8 cellular contexts compared by ENCODE assay signal in the genomic region with DNA sequence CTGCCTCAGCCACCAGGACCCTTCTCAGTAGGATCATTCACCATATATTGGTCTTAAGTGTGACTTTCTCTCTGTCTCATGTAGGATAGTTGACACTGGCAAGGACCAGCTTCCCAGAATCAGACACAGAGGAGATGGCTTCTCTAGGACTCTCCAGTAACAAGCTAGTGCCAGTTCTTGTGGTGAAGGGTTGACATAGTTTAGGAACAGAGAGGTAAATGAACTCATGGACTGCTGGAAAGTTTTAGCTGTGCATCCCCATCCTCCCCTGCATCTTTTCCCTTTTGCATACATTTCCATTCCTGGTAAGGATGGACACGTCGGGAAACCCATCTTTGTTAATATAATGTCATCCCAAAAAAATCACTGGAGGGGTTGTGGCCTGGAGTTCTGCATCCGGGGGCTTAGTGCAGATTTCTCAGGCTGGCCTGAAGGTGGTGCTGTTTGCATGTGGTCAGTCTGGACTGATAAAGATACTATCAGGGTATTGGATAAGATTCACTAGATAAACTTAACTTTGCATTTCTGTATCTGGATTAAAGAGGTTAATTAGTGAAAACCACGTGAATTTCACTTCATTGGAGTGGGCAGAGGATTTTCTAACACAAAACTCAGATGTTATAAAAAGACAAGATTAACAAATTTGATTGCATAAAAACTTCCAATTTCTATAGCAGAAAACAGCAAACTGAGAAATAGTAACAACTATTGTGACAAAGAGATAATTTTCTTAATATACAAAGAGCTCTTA.
A peak's percentile ranks its signal among the peaks of the same experiment; 100 is the strongest.
DNase-seq lines count a peak whose midpoint lies in the region; ATAC-seq, FAIRE-seq and TF ChIP-seq lines count a peak whose summit lies in the region.

No MANE protein-coding gene starts in this region.

- no peak overlapping the region for H2AFZ ChIP-seq in DND-41 (ENCODE audit: low read depth, low read length)
- no peak overlapping the region for H2AFZ ChIP-seq in IMR-90 (replicated peaks; ENCODE audit: low read length, poor library complexity)

- H3K4me3 ChIP-seq in DND-41 (ENCODE audit: low read depth in 1 of 2, low read length in 2 of 2): no peak overlapping the region
- H3K4me3 ChIP-seq in IMR-90 (ENCODE audit: insufficient read depth, low read depth, low read length): no peak overlapping the region
- H3K4me3 ChIP-seq in bronchial epithelial cell (ENCODE audit: low read depth, low read length): no peak overlapping the region

- H3K4me1 ChIP-seq in DND-41 (ENCODE audit: insufficient read depth, low read length): no peaks in the 10 kb centered on the region
- no peaks in the 10 kb centered on the region for H3K4me1 ChIP-seq in IMR-90 (ENCODE audit: control insufficient read depth, insufficient read depth, low read length)

- POLR2A ChIA-PET in IMR-90 (lab: Charles Lee; ENCODE audit: unreplicated experiment): no interaction called here

- H3K56ac ChIP-seq in IMR-90 (ENCODE audit: extremely low read depth, insufficient read depth, low read length): no peak overlapping the region

- H4K5ac ChIP-seq in IMR-90 (ENCODE audit: low read depth, low read length): no peak overlapping the region

- H2BK20ac ChIP-seq in IMR-90 (ENCODE audit: low read depth, low read length): no peak overlapping the region

- TF ChIP-seq RAD21 in IMR-90 (IDR thresholded peaks at IDR 0.05; ENCODE audit: low read length): peak; percentile 90

- in situ Hi-C loops in IMR-90 (cut with MboI; ENCODE audit: low sequenced_read_pairs): loop anchor here (5.0 to 25.0 kb wide), 2 partner anchors 141 to 471 kb away; a partner anchor contains a TSS

- H4K8ac ChIP-seq in IMR-90 (ENCODE audit: low read depth in 2 of 2, low read length in 2 of 2): no peak overlapping the region

- no peak overlapping the region for H2BK120ac ChIP-seq in IMR-90 (ENCODE audit: low read depth, low read length)

- no peak overlapping the region for H3K14ac ChIP-seq in IMR-90 (replicated peaks; ENCODE audit: low read depth, low read length)

- H3K9me1 ChIP-seq in IMR-90 (ENCODE audit: insufficient read depth, low read length): no peaks in the 10 kb centered on the region

- ATAC-seq in DND-41 (ENCODE audit: insufficient read depth, low read depth) (peak; percentile 72; the same call in 2 of the 3 replicates), IMR-90 (ENCODE audit: low read depth) (peak; percentile 96), HG02970 (IDR thresholded peaks at IDR 0.05; ENCODE audit: low FRiP score, unreplicated experiment) (no peak), GM21528 (IDR thresholded peaks at IDR 0.05; ENCODE audit: low FRiP score, unreplicated experiment) (no peak)

- no peak overlapping the region for H4K91ac ChIP-seq in IMR-90 (ENCODE audit: insufficient read depth, low read depth, low read length)

- H3K79me1 ChIP-seq in IMR-90 (ENCODE audit: low read depth in 1 of 2, low read length in 2 of 2): no peaks in the 10 kb centered on the region

- H3K36me3 ChIP-seq in DND-41 (ENCODE audit: insufficient read depth, low read length) (no peaks in the 10 kb centered on the region), IMR-90 (ENCODE audit: control insufficient read depth, insufficient read depth, low read length) (no peaks in the 10 kb centered on the region), bronchial epithelial cell (ENCODE audit: control insufficient read depth, insufficient read depth, low read length) (no peaks in the 10 kb centered on the region)

- no peak overlapping the region for H3K23ac ChIP-seq in IMR-90 (ENCODE audit: low read depth, low read length)

- H2BK5ac ChIP-seq in IMR-90 (ENCODE audit: low read depth, low read length, poor library complexity, severe bottlenecking): no peak overlapping the region

- no TSS peak for BruUV-seq in IMR-90 (replicated peaks; lab: Mats Ljungman, UMichigan)

- DNase-seq in DND-41 (peak; percentile 56), IMR-90 (peak; percentile 62), bronchial epithelial cell (ENCODE audit: low read depth) (peak; percentile 35), kidney tubule cell (ENCODE audit: low spot score) (peak; percentile 47)
- peak in 2 of 3 experiments; percentile 31 to 42 for DNase-seq in stimulated activated CD4-positive, alpha-beta T cell treated with anti-CD3 and anti-CD28 coated beads, TNF-alpha, amount 100 ng/mL, for 24 hours (ENCODE audit: low read depth in 3 of 3)

- H3K9ac ChIP-seq in DND-41 (ENCODE audit: low read depth, low read length): no peak overlapping the region
- no peak overlapping the region for H3K9ac ChIP-seq in IMR-90 (ENCODE audit: low read depth, low read length)

- H3K27ac ChIP-seq in DND-41 (ENCODE audit: low read length) (no peak overlapping the region), IMR-90 (ENCODE audit: insufficient read depth, low read length) (no peak overlapping the region)

- no peak overlapping the region for H3K4me2 ChIP-seq in DND-41 (ENCODE audit: insufficient read depth, low read length)
- no peak overlapping the region for H3K4me2 ChIP-seq in IMR-90 (ENCODE audit: low read depth, low read length)

- intact Hi-C loops in IMR-90 (cut with micrococcal nuclease): loop anchor here (1.0 kb wide), 1 partner anchor 142 kb away; no protein-coding TSS in a partner anchor

- dilution Hi-C loops in IMR-90 (cut with HindIII; ENCODE audit: low sequenced_read_pairs, unreplicated experiment): no loop called here

- TF ChIP-seq POLR2A in IMR-90 (IDR thresholded peaks at IDR 0.05; ENCODE audit: low read depth, low read length): no peak

- CTCF ChIA-PET in IMR-90 (lab: Yijun Ruan, JAX): interaction anchor here (0.6 to 2.3 kb wide), 8 partner anchors 38 to 276 kb away, joined by 3 to 27 read pairs (median 6); no protein-coding TSS in a partner anchor

- H3K18ac ChIP-seq in IMR-90 (ENCODE audit: low read depth, low read length): no peak overlapping the region

- H2AK9ac ChIP-seq in IMR-90 (replicated peaks; ENCODE audit: low read depth, low read length, poor library complexity): no peak overlapping the region

- H2BK15ac ChIP-seq in IMR-90 (ENCODE audit: low read depth, low read length): no peak overlapping the region

- H3K4ac ChIP-seq in IMR-90 (ENCODE audit: low read depth, low read length): no peak overlapping the region

- H3K79me2 ChIP-seq in DND-41 (ENCODE audit: insufficient read depth, low read length): no peaks in the 10 kb centered on the region

- TF ChIP-seq CTCF in DND-41 (IDR thresholded peaks at IDR 0.05; ENCODE audit: borderline replicate concordance, extremely low read depth, low read length, poor library complexity, severe bottlenecking) (peak; percentile 85), IMR-90 (conservative IDR thresholded peaks at IDR 0.05; ENCODE audit: low read depth, low read length) (peak; percentile 93), bronchial epithelial cell (IDR thresholded peaks at IDR 0.05; ENCODE audit: insufficient read depth, low read length, severe bottlenecking) (peak; percentile 68)

- FAIRE-seq in TTC549 (lab: Jason Lieb, UNC): peak; percentile 5
- no peak for FAIRE-seq in bronchial epithelial cell (lab: Jason Lieb, UNC)

- H2AK5ac ChIP-seq in IMR-90 (ENCODE audit: low read depth, low read length): no peak overlapping the region

- H4K20me1 ChIP-seq in DND-41 (ENCODE audit: insufficient read depth, low read length): no peaks in the 10 kb centered on the region; the same call in 1 of the 2 replicates
- no peaks in the 10 kb centered on the region for H4K20me1 ChIP-seq in IMR-90 (ENCODE audit: insufficient read depth, low read length)

- H3K27me3 ChIP-seq in DND-41 (ENCODE audit: insufficient read depth, low read length, poor library complexity) (peaks cover 4% of the 10 kb centered on the region), IMR-90 (ENCODE audit: control insufficient read depth, insufficient read depth, low read length) (peaks cover 21% of the 10 kb centered on the region), bronchial epithelial cell (ENCODE audit: control insufficient read depth, insufficient read depth, low read length) (no peaks in the 10 kb centered on the region)

- no CpG with 5 or more reads among the region's 4 CpGs for WGBS in IMR-90 (ENCODE audit: extremely low coverage in 2 of 2, insufficient read length in 1 of 2), 2 experiments

- H3K9me3 ChIP-seq in DND-41 (ENCODE audit: insufficient read depth, low read length, severe bottlenecking): no peaks in the 10 kb centered on the region
- H3K9me3 ChIP-seq in IMR-90 (ENCODE audit: control insufficient read depth, insufficient read depth, low read length): peaks cover 3% of the 10 kb centered on the region

TF ChIP-seq in IMR-90, 13 proteins besides CTCF, POLR2A, EP300 and RAD21:
- TF ChIP-seq CEBPB (IDR thresholded peaks at IDR 0.05; ENCODE audit: low read depth, low read length): no peak
- TF ChIP-seq SMC3 (IDR thresholded peaks at IDR 0.05; ENCODE audit: low read depth, low read length): peak; percentile 70
- no peak for TF ChIP-seq RCOR1 (IDR thresholded peaks at IDR 0.05; ENCODE audit: insufficient replicate concordance, low read length)
- 0 out of 2 replicates have a peak, but pooled peaks have one; percentile 35 for TF ChIP-seq MAZ (IDR thresholded peaks at IDR 0.05; ENCODE audit: borderline replicate concordance, low read depth, low read length)
- no peak for TF ChIP-seq MXI1 (IDR thresholded peaks at IDR 0.05; ENCODE audit: borderline replicate concordance, low read depth, low read length)
- TF ChIP-seq, protein P1, sequence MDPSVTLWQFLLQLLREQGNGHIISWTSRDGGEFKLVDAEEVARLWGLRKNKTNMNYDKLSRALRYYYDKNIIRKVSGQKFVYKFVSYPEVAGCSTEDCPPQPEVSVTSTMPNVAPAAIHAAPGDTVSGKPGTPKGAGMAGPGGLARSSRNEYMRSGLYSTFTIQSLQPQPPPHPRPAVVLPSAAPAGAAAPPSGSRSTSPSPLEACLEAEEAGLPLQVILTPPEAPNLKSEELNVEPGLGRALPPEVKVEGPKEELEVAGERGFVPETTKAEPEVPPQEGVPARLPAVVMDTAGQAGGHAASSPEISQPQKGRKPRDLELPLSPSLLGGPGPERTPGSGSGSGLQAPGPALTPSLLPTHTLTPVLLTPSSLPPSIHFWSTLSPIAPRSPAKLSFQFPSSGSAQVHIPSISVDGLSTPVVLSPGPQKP (IDR thresholded peaks at IDR 0.05; ENCODE audit: borderline replicate concordance, low read depth, low read length): no peak
- TF ChIP-seq CHD1 (IDR thresholded peaks at IDR 0.05; ENCODE audit: low read depth, low read length): no peak

Comparison
In these comparisons a context has a peak if more than half of its experiments do, and no peak if none do; other contexts are left out.
1. ATAC-seq: peak in DND-41 (single experiment) and IMR-90 (single experiment); none in HG02970 (single experiment) and GM21528 (single experiment).
2. Peak in every context shown above with its lines, with median percentiles within 50 percentile points of each other: DNase-seq and CTCF ChIP-seq.